Comparison of ENCODE assay signal across 9 cellular contexts in genomic region chr2:237733677-237734300, GRCh38.
DNase-seq lines count a peak whose midpoint lies in the region; ATAC-seq and TF ChIP-seq lines count a peak whose summit lies in the region.
"Had no signal": no experiment of that assay in that cellular context is flagged by ENCODE, and none has a peak within 500 bp of the region (broad histone marks: within the 10 kb centered on the region; RNA-seq: fewer than 3 reads in every experiment).

No MANE protein-coding gene starts in this region.

- 43 to 50% methylated on average over 9 to 10 of the region's 13 CpGs for WGBS in mesodermal cell (ENCODE audit: insufficient coverage in 2 of 2), 2 experiments
- 50% methylated on average over 13 of the region's 13 CpGs for WGBS in aorta, 2 donors

- H3K4me3 ChIP-seq in coronary artery: peak overlapping the region; percentile 11
- no peak overlapping the region for H3K4me3 ChIP-seq in mesodermal cell (ENCODE audit: extremely low read depth, insufficient read depth, low read length, poor library complexity, severe bottlenecking)
- no peak overlapping the region for H3K4me3 ChIP-seq in aorta (ENCODE audit: low read length in 2 of 2)

- H3K4me1 ChIP-seq in mesodermal cell (ENCODE audit: control insufficient read depth, insufficient read depth, low read length, poor library complexity, severe bottlenecking): peaks cover 55% of the 10 kb centered on the region
- peaks cover 0 to 6% of the 10 kb centered on the region in 2 donors for H3K4me1 ChIP-seq in aorta (ENCODE audit: control insufficient read depth in 1 of 2, insufficient read depth in 2 of 2, low read length in 2 of 2)

- H3K9me3 ChIP-seq in mesodermal cell (ENCODE audit: control insufficient read depth, low read length): no peaks in the 10 kb centered on the region
- no peaks in the 10 kb centered on the region for H3K9me3 ChIP-seq in aorta (ENCODE audit: control insufficient read depth, low read length)

- H3K27me3 ChIP-seq in aorta (ENCODE audit: control insufficient read depth in 1 of 2, insufficient read depth in 2 of 2, low read length in 1 of 2): no peaks in the 10 kb centered on the region

- DNase-seq in activated naive CD8-positive, alpha-beta T cell treated with anti-CD3 and anti-CD28 coated beads, Interleukin-2, amount 50 U/mL, for 24 hours: no peak
- DNase-seq in activated naive CD8-positive, alpha-beta T cell treated with anti-CD3 and anti-CD28 coated beads for 36 hours: no peak
- DNase-seq in coronary artery (ENCODE audit: low spot score): no peak
- DNase-seq in aorta: no peak
- no peak for DNase-seq in NCI-H446 (lab: John Stamatoyannopoulos, UW)
- no peak for DNase-seq in kidney glomerular epithelial cell (lab: John Stamatoyannopoulos, UW)

- peak overlapping the region; percentile 52 to 56 for H3K27ac ChIP-seq in coronary artery
- peak overlapping the region; percentile 90 for H3K27ac ChIP-seq in mesodermal cell (ENCODE audit: low read depth, low read length, severe bottlenecking)
- H3K27ac ChIP-seq in aorta (ENCODE audit: low read depth in 1 of 2, low read length in 2 of 2): peak overlapping the region in 1 of 2 donors; percentile 32

- H3K4me1 Mint-ChIP-seq in activated naive CD8-positive, alpha-beta T cell treated with anti-CD3 and anti-CD28 coated beads, Interleukin-2, amount 50 U/mL, for 24 hours: peaks cover 44% of the 10 kb centered on the region
- peaks cover 37% of the 10 kb centered on the region for H3K4me1 Mint-ChIP-seq in activated naive CD8-positive, alpha-beta T cell treated with anti-CD3 and anti-CD28 coated beads for 36 hours

- no peak for ATAC-seq in activated naive CD8-positive, alpha-beta T cell treated with anti-CD3 and anti-CD28 coated beads, Interleukin-2, amount 50 U/mL, for 24 hours
- peak; percentile 47 for ATAC-seq in aorta (ENCODE audit: low FRiP score)
- ATAC-seq in HG02973 (IDR thresholded peaks at IDR 0.05; ENCODE audit: unreplicated experiment): no peak
- ATAC-seq: activated CD4-positive, CD25-positive, alpha-beta regulatory T cell treated with anti-CD3 and anti-CD28 coated beads, Interleukin-2, amount 50 U/mL, for 24 hours had no signal

- H3K27me3 Mint-ChIP-seq in activated naive CD8-positive, alpha-beta T cell treated with anti-CD3 and anti-CD28 coated beads, Interleukin-2, amount 50 U/mL, for 24 hours: no peaks in the 10 kb centered on the region
- H3K27me3 Mint-ChIP-seq in activated naive CD8-positive, alpha-beta T cell treated with anti-CD3 and anti-CD28 coated beads for 36 hours: no peaks in the 10 kb centered on the region

- H3K36me3 ChIP-seq in mesodermal cell (ENCODE audit: control insufficient read depth, insufficient read depth, low read length): peaks cover 26% of the 10 kb centered on the region
- no peaks in the 10 kb centered on the region for H3K36me3 ChIP-seq in aorta (ENCODE audit: control insufficient read depth in 1 of 2, insufficient read depth in 2 of 2, low read length in 1 of 2)

- H3K36me3 Mint-ChIP-seq in activated naive CD8-positive, alpha-beta T cell treated with anti-CD3 and anti-CD28 coated beads, Interleukin-2, amount 50 U/mL, for 24 hours (ENCODE audit: low read depth): peaks cover 29% of the 10 kb centered on the region
- H3K36me3 Mint-ChIP-seq in activated naive CD8-positive, alpha-beta T cell treated with anti-CD3 and anti-CD28 coated beads for 36 hours: peaks cover 10% of the 10 kb centered on the region

- H3K9me3 Mint-ChIP-seq in activated naive CD8-positive, alpha-beta T cell treated with anti-CD3 and anti-CD28 coated beads, Interleukin-2, amount 50 U/mL, for 24 hours: no peaks in the 10 kb centered on the region
- H3K9me3 Mint-ChIP-seq in activated naive CD8-positive, alpha-beta T cell treated with anti-CD3 and anti-CD28 coated beads for 36 hours: no peaks in the 10 kb centered on the region

- intact Hi-C loops in aorta (cut with DNase I): no loop called here

- no peak overlapping the region for H3K4me3 Mint-ChIP-seq in activated naive CD8-positive, alpha-beta T cell treated with anti-CD3 and anti-CD28 coated beads, Interleukin-2, amount 50 U/mL, for 24 hours
- no peak overlapping the region for H3K4me3 Mint-ChIP-seq in activated naive CD8-positive, alpha-beta T cell treated with anti-CD3 and anti-CD28 coated beads for 36 hours

- no peak for TF ChIP-seq CTCF in coronary artery (IDR thresholded peaks at IDR 0.05)

- peak overlapping the region; percentile 40 for H3K27ac Mint-ChIP-seq in activated naive CD8-positive, alpha-beta T cell treated with anti-CD3 and anti-CD28 coated beads, Interleukin-2, amount 50 U/mL, for 24 hours
- H3K27ac Mint-ChIP-seq in activated naive CD8-positive, alpha-beta T cell treated with anti-CD3 and anti-CD28 coated beads for 36 hours: no peak overlapping the region
